ENCODE assay signal across 11 cellular contexts in genomic region chr12:68455676-68456345, GRCh38.
DNase-seq lines count a peak whose midpoint lies in the region; ATAC-seq and TF ChIP-seq lines count a peak whose summit lies in the region.
"Had no signal": no experiment of that assay in that cellular context is flagged by ENCODE, and none has a peak within 500 bp of the region (broad histone marks: within the 10 kb centered on the region; RNA-seq: fewer than 3 reads in every experiment).

No MANE protein-coding gene starts in this region.

- H3K27ac Mint-ChIP-seq in central memory CD8-positive, alpha-beta T cell (ENCODE audit: low read depth) = peak overlapping the region; percentile 80
- H3K27ac Mint-ChIP-seq: progenitor cell of endocrine pancreas had no signal

- ATAC-seq in activated T-cell treated with anti-CD3 and anti-CD28 coated beads, Interleukin-2, amount 50 U/mL, for 4 hours = no peak
- ATAC-seq in central memory CD8-positive, alpha-beta T cell (replicated peaks; ENCODE audit: extremely low read depth, poor library complexity, severe bottlenecking) = no peak
- ATAC-seq in HG02798 (IDR thresholded peaks at IDR 0.05; ENCODE audit: poor library complexity, unreplicated experiment) = no peak

- H3K27ac ChIP-seq in MM.1S (ENCODE audit: low read length) (peak overlapping the region; percentile 19; the same call in 1 of the 2 replicates), osteoblast (ENCODE audit: low read depth, low read length) (no peak overlapping the region), Peyer's patch (peak overlapping the region in 1 of 4 donors; percentile 22)
- H3K27ac ChIP-seq: C4-2B had no signal

- H3K9me3 ChIP-seq in MM.1S (replicated peaks; ENCODE audit: insufficient read depth, low read length) = no peaks in the 10 kb centered on the region
- H3K9me3 ChIP-seq in osteoblast (ENCODE audit: low read depth, low read length) = no peaks in the 10 kb centered on the region
- no peaks in the 10 kb centered on the region for H3K9me3 ChIP-seq in Peyer's patch

- no peak for DNase-seq in activated T-cell treated with anti-CD3 and anti-CD28 coated beads, Interleukin-2, amount 50 U/mL, for 4 hours
- no peak for DNase-seq in activated T-cell treated with anti-CD3 and anti-CD28 coated beads for 4 hours
- peak; percentile 33 for DNase-seq in MM.1S
- no peak for DNase-seq in central memory CD8-positive, alpha-beta T cell (ENCODE audit: low spot score in 2 of 2)
- no peak for DNase-seq in osteoblast (ENCODE audit: insufficient read length, low spot score, missing footprints)
- DNase-seq in Peyer's patch = no peak
- no peak for DNase-seq in T-helper 9 cell
- DNase-seq: hypothalamus had no signal

- no peaks in the 10 kb centered on the region for H3K9me2 ChIP-seq in MM.1S (replicated peaks; ENCODE audit: insufficient read depth, low read length)

- H3K79me2 ChIP-seq in MM.1S (ENCODE audit: low read length) = no peaks in the 10 kb centered on the region
- no peaks in the 10 kb centered on the region for H3K79me2 ChIP-seq in osteoblast (ENCODE audit: insufficient read depth, low read length)

- H3K9ac ChIP-seq in MM.1S (ENCODE audit: low read length) = no peak overlapping the region

- H3F3A ChIP-seq in MM.1S (ENCODE audit: insufficient read depth, low read length) = peaks cover 17% of the 10 kb centered on the region

- H3K4me1 ChIP-seq in MM.1S (ENCODE audit: low read length) (peaks cover 48% of the 10 kb centered on the region), osteoblast (ENCODE audit: insufficient read depth, low read length) (peaks cover 18% of the 10 kb centered on the region), Peyer's patch (peaks cover 0 to 20% (median 10%) of the 10 kb centered on the region in 4 donors)

- H3K4me3 Mint-ChIP-seq in activated T-cell treated with anti-CD3 and anti-CD28 coated beads, Interleukin-2, amount 50 U/mL, for 4 hours = peak overlapping the region; percentile 11
- H3K4me3 Mint-ChIP-seq in central memory CD8-positive, alpha-beta T cell = peak overlapping the region; percentile 47

- no peaks in the 10 kb centered on the region for H3K9me3 Mint-ChIP-seq in activated T-cell treated with anti-CD3 and anti-CD28 coated beads, Interleukin-2, amount 50 U/mL, for 4 hours
- peaks cover 6% of the 10 kb centered on the region for H3K9me3 Mint-ChIP-seq in central memory CD8-positive, alpha-beta T cell

- no peaks in the 10 kb centered on the region for H4K20me1 ChIP-seq in MM.1S (ENCODE audit: insufficient read depth, low read length)
- H4K20me1 ChIP-seq in osteoblast (ENCODE audit: insufficient read depth, low read length) = no peaks in the 10 kb centered on the region

- peak overlapping the region; percentile 78 for H2AFZ ChIP-seq in MM.1S (ENCODE audit: low read length)
- peak overlapping the region; percentile 44 for H2AFZ ChIP-seq in osteoblast (ENCODE audit: low read length)

- no peak for TF ChIP-seq POLR2A in Peyer's patch (IDR thresholded peaks at IDR 0.05)

- peaks cover 64% of the 10 kb centered on the region for H3K4me1 Mint-ChIP-seq in activated T-cell treated with anti-CD3 and anti-CD28 coated beads, Interleukin-2, amount 50 U/mL, for 4 hours (ENCODE audit: low read depth)
- H3K4me1 Mint-ChIP-seq in central memory CD8-positive, alpha-beta T cell = peaks cover 71% of the 10 kb centered on the region

- no peaks in the 10 kb centered on the region for H3K27me3 Mint-ChIP-seq in activated T-cell treated with anti-CD3 and anti-CD28 coated beads, Interleukin-2, amount 50 U/mL, for 4 hours (ENCODE audit: low read depth)
- H3K27me3 Mint-ChIP-seq in central memory CD8-positive, alpha-beta T cell = no peaks in the 10 kb centered on the region

- H3K4me2 ChIP-seq in MM.1S (ENCODE audit: low read depth, low read length) = peak overlapping the region; percentile 32
- H3K4me2 ChIP-seq in osteoblast (ENCODE audit: insufficient read depth, low read length) = no peak overlapping the region

- H3K4me3 ChIP-seq in MM.1S (ENCODE audit: low read length) (no peak overlapping the region; the same call in 1 of the 2 replicates), osteoblast (ENCODE audit: insufficient read depth, low read length) (no peak overlapping the region), Peyer's patch (no peak overlapping the region)

- no peaks in the 10 kb centered on the region for H3K36me3 Mint-ChIP-seq in activated T-cell treated with anti-CD3 and anti-CD28 coated beads, Interleukin-2, amount 50 U/mL, for 4 hours (ENCODE audit: insufficient read depth)
- H3K36me3 Mint-ChIP-seq in central memory CD8-positive, alpha-beta T cell (ENCODE audit: insufficient read depth) = peaks cover 1% of the 10 kb centered on the region

- H3K27me3 ChIP-seq in MM.1S (replicated peaks; ENCODE audit: insufficient read depth, low read length) = no peaks in the 10 kb centered on the region
- no peaks in the 10 kb centered on the region for H3K27me3 ChIP-seq in osteoblast (ENCODE audit: insufficient read depth, low read length)
- H3K27me3 ChIP-seq in Peyer's patch = no peaks in the 10 kb centered on the region

- TF ChIP-seq CTCF in MM.1S (IDR thresholded peaks at IDR 0.05; ENCODE audit: low read length) (no peak), osteoblast (IDR thresholded peaks at IDR 0.05; ENCODE audit: extremely low read depth, low read depth, low read length) (no peak), Peyer's patch (IDR thresholded peaks at IDR 0.05) (no peak)

- no peaks in the 10 kb centered on the region for H3K36me3 ChIP-seq in MM.1S (replicated peaks; ENCODE audit: insufficient read depth, low read length)
- H3K36me3 ChIP-seq in osteoblast (ENCODE audit: insufficient read depth, low read length) = no peaks in the 10 kb centered on the region
- H3K36me3 ChIP-seq in Peyer's patch = no peaks in the 10 kb centered on the region
